Comparison of ENCODE assay signal across 8 cellular contexts in genomic region chr20:54345301-54345724, GRCh38.
A peak's percentile ranks its signal among the peaks of the same experiment; 100 is the strongest.
DNase-seq lines count a peak whose midpoint lies in the region; ATAC-seq and TF ChIP-seq lines count a peak whose summit lies in the region.
"Had no signal": no experiment of that assay in that cellular context is flagged by ENCODE, and none has a peak within 500 bp of the region (broad histone marks: within the 10 kb centered on the region; RNA-seq: fewer than 3 reads in every experiment).

No MANE protein-coding gene starts in this region.

- no peaks in the 10 kb centered on the region for H4K20me1 ChIP-seq in smooth muscle cell (ENCODE audit: low read depth)

- no peak overlapping the region for H3K9ac ChIP-seq in smooth muscle cell (ENCODE audit: low read depth)

- DNase-seq in brain microvascular endothelial cell (peak; percentile 45), smooth muscle cell (lab: John Stamatoyannopoulos, UW; ENCODE audit: unreplicated experiment) (no peak), suprapubic skin (ENCODE audit: low spot score in 2 of 2) (no peak), NCI-H526 (lab: John Stamatoyannopoulos, UW) (no peak), NCI-H748 treated with DMSO at 0.1 percent for 48 hours (lab: John Stamatoyannopoulos, UW) (no peak)
- DNase-seq: pancreas had no signal

- peaks cover 4% of the 10 kb centered on the region for H3K4me1 ChIP-seq in smooth muscle cell (ENCODE audit: low read depth)
- H3K4me1 ChIP-seq in suprapubic skin, result peaks cover 11% of the 10 kb centered on the region

- H3K79me2 ChIP-seq in smooth muscle cell (ENCODE audit: low read depth), result no peaks in the 10 kb centered on the region

- peak overlapping the region; percentile 64 for H3K4me2 ChIP-seq in smooth muscle cell

- H3K9me3 ChIP-seq in smooth muscle cell (replicated peaks; ENCODE audit: low read depth) (no peaks in the 10 kb centered on the region), suprapubic skin (no peaks in the 10 kb centered on the region)
- H3K9me3 ChIP-seq: pancreas had no signal

- H3K27me3 ChIP-seq in brain microvascular endothelial cell (replicated peaks) (no peaks in the 10 kb centered on the region), smooth muscle cell (ENCODE audit: low read depth) (no peaks in the 10 kb centered on the region), suprapubic skin (no peaks in the 10 kb centered on the region)
- H3K27me3 ChIP-seq: pancreas had no signal

- no peak overlapping the region for H2AFZ ChIP-seq in smooth muscle cell (ENCODE audit: low read depth)

- 24% methylated on average over 4 of the region's 4 CpGs for WGBS in smooth muscle cell (ENCODE audit: low lambda C conversion rate)
- 20% methylated on average over 4 of the region's 4 CpGs for WGBS in suprapubic skin

- TF ChIP-seq CTCF in brain microvascular endothelial cell (IDR thresholded peaks at IDR 0.05; ENCODE audit: low read depth, low read length, missing control alignments) (no peak), smooth muscle cell (IDR thresholded peaks at IDR 0.05; ENCODE audit: borderline replicate concordance, insufficient read depth, poor library complexity, severe bottlenecking) (no peak), suprapubic skin (IDR thresholded peaks at IDR 0.05) (no peak)

- TF ChIP-seq EP300 in suprapubic skin (IDR thresholded peaks at IDR 0.05), result no peak

- TF ChIP-seq POLR2A in suprapubic skin (IDR thresholded peaks at IDR 0.05), result no peak

- ATAC-seq in GM19452 (IDR thresholded peaks at IDR 0.05; ENCODE audit: unreplicated experiment) (peak; percentile 79), HG03457 (IDR thresholded peaks at IDR 0.05; ENCODE audit: unreplicated experiment) (peak; percentile 80)

- in situ Hi-C loops in brain microvascular endothelial cell (cut with HindIII; ENCODE audit: low pct_ligation_motif_present, low sequenced_read_pairs), result no loop called here

- peak overlapping the region; percentile 1 for H3K27ac ChIP-seq in brain microvascular endothelial cell
- peak overlapping the region; percentile 59 for H3K27ac ChIP-seq in smooth muscle cell (ENCODE audit: low read depth)
- H3K27ac ChIP-seq in suprapubic skin, result no peak overlapping the region
- H3K27ac ChIP-seq: pancreas had no signal

- H3K36me3 ChIP-seq in brain microvascular endothelial cell (replicated peaks), result no peaks in the 10 kb centered on the region
- no peaks in the 10 kb centered on the region for H3K36me3 ChIP-seq in smooth muscle cell (ENCODE audit: low read depth)
- H3K36me3 ChIP-seq in suprapubic skin, result no peaks in the 10 kb centered on the region
- H3K36me3 ChIP-seq: pancreas had no signal

- H3K4me3 ChIP-seq in brain microvascular endothelial cell (ENCODE audit: low read depth, low read length), result no peak overlapping the region
- H3K4me3 ChIP-seq in smooth muscle cell, result no peak overlapping the region
- no peak overlapping the region for H3K4me3 ChIP-seq in suprapubic skin
- H3K4me3 ChIP-seq: pancreas had no signal

- peaks cover 6% of the 10 kb centered on the region for H3F3A ChIP-seq in smooth muscle cell (ENCODE audit: low read depth)
